In genomic region chr4:139920552-139920951, GRCh38 we compare ENCODE assay signal across 17 cellular contexts.
DNase-seq lines count a peak whose midpoint lies in the region; ATAC-seq and TF ChIP-seq lines count a peak whose summit lies in the region.
"Had no signal": no experiment of that assay in that cellular context is flagged by ENCODE, and none has a peak within 500 bp of the region (broad histone marks: within the 10 kb centered on the region; RNA-seq: fewer than 3 reads in every experiment).

No MANE protein-coding gene starts in this region.

- intact Hi-C loops in esophagus muscularis mucosa (cut with DNase I) (no loop called here), tibial artery (cut with DNase I; ENCODE audit: low total_unique reads) (no loop called here)

- DNase-seq in DMS79 treated with DMSO at 0.1 percent for 48 hours (lab: John Stamatoyannopoulos, UW) (peak; percentile 3), DMS79 (lab: John Stamatoyannopoulos, UW) (no peak), esophagus muscularis mucosa (ENCODE audit: extremely low spot score) (no peak), nephron progenitor cell (peak; percentile 30), tibial artery (no peak), mucosa of gallbladder (ENCODE audit: low spot score) (no peak)
- DNase-seq: activated CD4-positive, alpha-beta memory T cell treated with anti-CD3 and anti-CD28 coated beads for 36 hours; CD8-positive, alpha-beta memory T cell; MM.1S; natural killer cell; NCI-H2107 had no signal

- TF ChIP-seq CTCF in esophagus muscularis mucosa (IDR thresholded peaks at IDR 0.05) (no peak), nephron progenitor cell (IDR thresholded peaks at IDR 0.05) (no peak), tibial artery (IDR thresholded peaks at IDR 0.05) (no peak)

- H3K36me3 ChIP-seq in esophagus muscularis mucosa = no peaks in the 10 kb centered on the region
- no peaks in the 10 kb centered on the region for H3K36me3 ChIP-seq in tibial artery
- H3K36me3 ChIP-seq: thoracic aorta had no signal

- H3K4me1 Mint-ChIP-seq in nephron progenitor cell = peaks cover 94% of the 10 kb centered on the region
- H3K4me1 Mint-ChIP-seq: CD8-positive, alpha-beta memory T cell; natural killer cell had no signal

- H3K27me3 ChIP-seq in esophagus muscularis mucosa = peaks cover 0 to under 1% (median 0%) of the 10 kb centered on the region in 4 donors
- H3K27me3 ChIP-seq in tibial artery = no peaks in the 10 kb centered on the region
- H3K27me3 ChIP-seq: hepatocyte had no signal

- H3K4me3 Mint-ChIP-seq in nephron progenitor cell = peak overlapping the region; percentile 75
- H3K4me3 Mint-ChIP-seq: activated CD4-positive, alpha-beta memory T cell treated with anti-CD3 and anti-CD28 coated beads for 36 hours; activated T-helper 1 cell treated with anti-CD3 and anti-CD28 coated beads, Interleukin-12 subunit alpha, Interleukin-12 subunit beta, Interleukin-2, Interleukin-4 antibody, amounts not matched to agents 30 ng/mL and 10 ng/mL and 1 ng/mL, durations not matched to agents 14 hours and 24 hours and 36 hours; CD8-positive, alpha-beta memory T cell; natural killer cell had no signal

- H3K27ac Mint-ChIP-seq in nephron progenitor cell = peak overlapping the region; percentile 94
- H3K27ac Mint-ChIP-seq: activated CD4-positive, alpha-beta memory T cell treated with anti-CD3 and anti-CD28 coated beads for 36 hours; activated T-helper 1 cell treated with anti-CD3 and anti-CD28 coated beads, Interleukin-12 subunit alpha, Interleukin-12 subunit beta, Interleukin-2, Interleukin-4 antibody, amounts not matched to agents 30 ng/mL and 10 ng/mL and 1 ng/mL, durations not matched to agents 14 hours and 24 hours and 36 hours; CD8-positive, alpha-beta memory T cell; natural killer cell had no signal

- no peaks in the 10 kb centered on the region for H3K9me3 Mint-ChIP-seq in nephron progenitor cell
- H3K9me3 Mint-ChIP-seq: activated CD4-positive, alpha-beta memory T cell treated with anti-CD3 and anti-CD28 coated beads for 36 hours; activated T-helper 1 cell treated with anti-CD3 and anti-CD28 coated beads, Interleukin-12 subunit alpha, Interleukin-12 subunit beta, Interleukin-2, Interleukin-4 antibody, amounts not matched to agents 30 ng/mL and 10 ng/mL and 1 ng/mL, durations not matched to agents 14 hours and 24 hours and 36 hours; natural killer cell had no signal

- H3K4me3 ChIP-seq in esophagus muscularis mucosa = no peak overlapping the region
- H3K4me3 ChIP-seq in tibial artery = no peak overlapping the region
- H3K4me3 ChIP-seq: hepatocyte, SK-N-MC, thoracic aorta had no signal

- H3K27ac ChIP-seq in esophagus muscularis mucosa (replicated peaks in 1 of 4) (peak overlapping the region; percentile 81 to 87 (median 84)), tibial artery (peak overlapping the region; percentile 66 to 72)

- H3K4me1 ChIP-seq in esophagus muscularis mucosa (peaks cover 61 to 83% (median 76%) of the 10 kb centered on the region in 4 donors), tibial artery (peaks cover 0 to 67% (median 46%) of the 10 kb centered on the region in 4 donors)

- H3K36me3 Mint-ChIP-seq in nephron progenitor cell (ENCODE audit: low read depth) = peaks cover 11% of the 10 kb centered on the region
- H3K36me3 Mint-ChIP-seq: activated CD4-positive, alpha-beta memory T cell treated with anti-CD3 and anti-CD28 coated beads for 36 hours; CD8-positive, alpha-beta memory T cell; natural killer cell had no signal

- peaks cover 5% of the 10 kb centered on the region for H3K27me3 Mint-ChIP-seq in nephron progenitor cell (ENCODE audit: low read depth, poor library complexity)
- H3K27me3 Mint-ChIP-seq: activated CD4-positive, alpha-beta memory T cell treated with anti-CD3 and anti-CD28 coated beads for 36 hours had no signal

- WGBS in esophagus muscularis mucosa = 65% methylated on average over 3 of the region's 3 CpGs

- ATAC-seq in HG02973 (IDR thresholded peaks at IDR 0.05; ENCODE audit: unreplicated experiment) (no peak), GM18861 (IDR thresholded peaks at IDR 0.05; ENCODE audit: unreplicated experiment) (no peak)
- ATAC-seq: natural killer cell had no signal

- no peak for TF ChIP-seq EP300 in esophagus muscularis mucosa (IDR thresholded peaks at IDR 0.05)

- H3K9me3 ChIP-seq in esophagus muscularis mucosa = no peaks in the 10 kb centered on the region
- no peaks in the 10 kb centered on the region for H3K9me3 ChIP-seq in tibial artery
- H3K9me3 ChIP-seq: thoracic aorta had no signal

- TF ChIP-seq POLR2A in esophagus muscularis mucosa (IDR thresholded peaks at IDR 0.05; ENCODE audit: low read depth) = no peak

Comparison
In these comparisons a context has a peak if more than half of its experiments do, and no peak if none do; other contexts are left out.
1. DNase-seq: peak in DMS79 treated with DMSO at 0.1 percent for 48 hours (single experiment) and nephron progenitor cell (single experiment); none in DMS79 (single experiment), esophagus muscularis mucosa (single experiment), tibial artery (0 of 2) and mucosa of gallbladder (single experiment).